In genomic region chr1:19179597-19180271, GRCh38 we compare ENCODE assay signal across 1 cellular context.
TF ChIP-seq lines count a peak whose summit lies in the region.

No MANE protein-coding gene starts in this region.

TF ChIP-seq in IMR-90, 13 proteins besides CTCF, POLR2A, EP300 and RAD21:
- no peak for TF ChIP-seq USF2 (IDR thresholded peaks at IDR 0.05; ENCODE audit: low read depth, low read length)
- 0 out of 2 replicates have a peak, but pooled peaks have one; percentile 9 for TF ChIP-seq SMC3 (IDR thresholded peaks at IDR 0.05; ENCODE audit: low read depth, low read length)
TF ChIP-seq in IMR-90: peak in this region for 1.
